ENCODE assay signal across 8 cellular contexts in genomic region chr17:81295031-81295677, GRCh38. TPM values are rescaled to one million over a fixed set of nuclear protein-coding genes. Genes with fewer than 3 reads are reported as not detected.
A peak's percentile ranks its signal among the peaks of the same experiment; 100 is the strongest.
DNase-seq lines count a peak whose midpoint lies in the region; ATAC-seq and TF ChIP-seq lines count a peak whose summit lies in the region.

TSS of gene SLC38A10 (minus strand) at chr17:81295307. CDS start at chr17:81294921, 386 bp downstream.

- peaks cover 16 to 44% (median 35%) of the 10 kb centered on the region in 3 donors for H3K4me1 ChIP-seq in esophagus squamous epithelium

- ATAC-seq in GM21619 (IDR thresholded peaks at IDR 0.05; ENCODE audit: unreplicated experiment) (peak; percentile 74), naive B cell (ENCODE audit: low read depth in 2 of 2) (peak; percentile 86 to 89)
- peak; percentile 96 for ATAC-seq in stimulated activated effector memory CD8-positive, alpha-beta T cell treated with anti-CD3 and anti-CD28 coated beads, Interleukin-12 subunit alpha, Interleukin-12 subunit beta, amount 100 ng/mL, for 72 hours

- peak in 2 of 6 experiments; percentile 3 to 34 for TF ChIP-seq CTCF in esophagus squamous epithelium (IDR thresholded peaks at IDR 0.05)

- H3K9me3 Mint-ChIP-seq in activated T-helper 1 cell treated with anti-CD3 and anti-CD28 coated beads, Interleukin-12 subunit alpha, Interleukin-12 subunit beta, Interleukin-2, Interleukin-4 antibody, amounts not matched to agents 30 ng/mL and 10 ng/mL and 1 ng/mL, durations not matched to agents 14 hours and 24 hours and 36 hours: no peaks in the 10 kb centered on the region
- H3K9me3 Mint-ChIP-seq in naive B cell: no peaks in the 10 kb centered on the region
- no peaks in the 10 kb centered on the region for H3K9me3 Mint-ChIP-seq in stimulated activated effector memory CD8-positive, alpha-beta T cell treated with anti-CD3 and anti-CD28 coated beads, Interleukin-12 subunit alpha, Interleukin-12 subunit beta, amount 100 ng/mL, for 72 hours

- intact Hi-C loops in activated T-helper 1 cell treated with anti-CD3 and anti-CD28 coated beads, Interleukin-12 subunit alpha, Interleukin-12 subunit beta, Interleukin-2, Interleukin-4 antibody, amounts not matched to agents 30 ng/mL and 10 ng/mL and 1 ng/mL, durations not matched to agents 14 hours and 24 hours and 36 hours (cut with micrococcal nuclease): loop anchor here (1.0 to 2.0 kb wide), 7 partner anchors 10 to 258 kb away; partner anchors contain the start of genes FAAP100, NDUFAF8 and TEPSIN
- intact Hi-C loops in esophagus squamous epithelium (cut with DNase I): loop anchor here (10.0 kb wide), 1 partner anchor 190 kb away; no protein-coding TSS in a partner anchor

- peak within 1 kb of the TSS; percentile 84 to 98 (median 90) for H3K4me3 ChIP-seq in esophagus squamous epithelium

- peak; percentile 35 for DNase-seq in DMS79 (lab: John Stamatoyannopoulos, UW)
- peak; percentile 88 for DNase-seq in KBM-7
- peak; percentile 94 for DNase-seq in RPMI8226
- peak; percentile 92 for DNase-seq in activated T-helper 1 cell treated with anti-CD3 and anti-CD28 coated beads, Interleukin-12 subunit alpha, Interleukin-12 subunit beta, Interleukin-2, Interleukin-4 antibody, amounts not matched to agents 30 ng/mL and 10 ng/mL and 1 ng/mL, durations not matched to agents 14 hours and 24 hours and 36 hours (ENCODE audit: low spot score)
- DNase-seq in esophagus squamous epithelium (lab: John Stamatoyannopoulos, UW): peak; percentile 29
- peak; percentile 91 for DNase-seq in naive B cell
- DNase-seq in stimulated activated effector memory CD8-positive, alpha-beta T cell treated with anti-CD3 and anti-CD28 coated beads, Interleukin-12 subunit alpha, Interleukin-12 subunit beta, amount 100 ng/mL, for 72 hours (ENCODE audit: low spot score in 2 of 2): peak; percentile 85 to 95

- in situ Hi-C loops in KBM-7 (cut with MboI; ENCODE audit: low pct_unique_long_range_greater_than_20kb, low sequenced_read_pairs): no loop called here

- no peaks in the 10 kb centered on the region for H3K27me3 ChIP-seq in esophagus squamous epithelium

- peak within 1 kb of the TSS; percentile 95 to 98 (median 97) for H3K27ac ChIP-seq in esophagus squamous epithelium

- peak in 3 of 4 donors; percentile 91 to 99 (median 93) for TF ChIP-seq POLR2A in esophagus squamous epithelium (IDR thresholded peaks at IDR 0.05)

- H3K36me3 Mint-ChIP-seq in activated T-helper 1 cell treated with anti-CD3 and anti-CD28 coated beads, Interleukin-12 subunit alpha, Interleukin-12 subunit beta, Interleukin-2, Interleukin-4 antibody, amounts not matched to agents 30 ng/mL and 10 ng/mL and 1 ng/mL, durations not matched to agents 14 hours and 24 hours and 36 hours (ENCODE audit: low read depth): peaks cover 3% of the 10 kb centered on the region
- H3K36me3 Mint-ChIP-seq in naive B cell: no peaks in the 10 kb centered on the region
- H3K36me3 Mint-ChIP-seq in stimulated activated effector memory CD8-positive, alpha-beta T cell treated with anti-CD3 and anti-CD28 coated beads, Interleukin-12 subunit alpha, Interleukin-12 subunit beta, amount 100 ng/mL, for 72 hours: peaks cover 20% of the 10 kb centered on the region

- H3K9me3 ChIP-seq in esophagus squamous epithelium: no peaks in the 10 kb centered on the region

- H3K4me3 Mint-ChIP-seq in activated T-helper 1 cell treated with anti-CD3 and anti-CD28 coated beads, Interleukin-12 subunit alpha, Interleukin-12 subunit beta, Interleukin-2, Interleukin-4 antibody, amounts not matched to agents 30 ng/mL and 10 ng/mL and 1 ng/mL, durations not matched to agents 14 hours and 24 hours and 36 hours: peak within 1 kb of the TSS; percentile 92
- H3K4me3 Mint-ChIP-seq in naive B cell: peak within 1 kb of the TSS; percentile 95 to 100 (median 98)
- peak within 1 kb of the TSS; percentile 100 for H3K4me3 Mint-ChIP-seq in stimulated activated effector memory CD8-positive, alpha-beta T cell treated with anti-CD3 and anti-CD28 coated beads, Interleukin-12 subunit alpha, Interleukin-12 subunit beta, amount 100 ng/mL, for 72 hours

- H3K4me1 Mint-ChIP-seq in activated T-helper 1 cell treated with anti-CD3 and anti-CD28 coated beads, Interleukin-12 subunit alpha, Interleukin-12 subunit beta, Interleukin-2, Interleukin-4 antibody, amounts not matched to agents 30 ng/mL and 10 ng/mL and 1 ng/mL, durations not matched to agents 14 hours and 24 hours and 36 hours (ENCODE audit: low read depth): peaks cover 27% of the 10 kb centered on the region
- H3K4me1 Mint-ChIP-seq in naive B cell: peaks cover 22 to 42% (median 24%) of the 10 kb centered on the region in 3 donors
- peaks cover 43% of the 10 kb centered on the region for H3K4me1 Mint-ChIP-seq in stimulated activated effector memory CD8-positive, alpha-beta T cell treated with anti-CD3 and anti-CD28 coated beads, Interleukin-12 subunit alpha, Interleukin-12 subunit beta, amount 100 ng/mL, for 72 hours

- peaks cover 0 to 9% (median 0%) of the 10 kb centered on the region in 3 donors for H3K36me3 ChIP-seq in esophagus squamous epithelium

- 0% methylated on average over 5 of the region's 59 CpGs; no CpG with 5 or more reads in 1 of the 2 donors for WGBS in esophagus squamous epithelium, 2 donors

- peak within 1 kb of the TSS; percentile 90 for H3K27ac Mint-ChIP-seq in activated T-helper 1 cell treated with anti-CD3 and anti-CD28 coated beads, Interleukin-12 subunit alpha, Interleukin-12 subunit beta, Interleukin-2, Interleukin-4 antibody, amounts not matched to agents 30 ng/mL and 10 ng/mL and 1 ng/mL, durations not matched to agents 14 hours and 24 hours and 36 hours
- H3K27ac Mint-ChIP-seq in naive B cell: peak within 1 kb of the TSS; percentile 96 to 99 (median 98)
- peak within 1 kb of the TSS; percentile 99 for H3K27ac Mint-ChIP-seq in stimulated activated effector memory CD8-positive, alpha-beta T cell treated with anti-CD3 and anti-CD28 coated beads, Interleukin-12 subunit alpha, Interleukin-12 subunit beta, amount 100 ng/mL, for 72 hours

- no peaks in the 10 kb centered on the region for H3K27me3 Mint-ChIP-seq in activated T-helper 1 cell treated with anti-CD3 and anti-CD28 coated beads, Interleukin-12 subunit alpha, Interleukin-12 subunit beta, Interleukin-2, Interleukin-4 antibody, amounts not matched to agents 30 ng/mL and 10 ng/mL and 1 ng/mL, durations not matched to agents 14 hours and 24 hours and 36 hours (ENCODE audit: insufficient read depth)
- peaks cover 0 to under 1% (median under 1%) of the 10 kb centered on the region in 3 donors for H3K27me3 Mint-ChIP-seq in naive B cell

RNA-seq across cellular contexts. Expression of gene SLC38A10, which starts in this region (rescaled TPM):
- total RNA-seq in activated T-helper 1 cell treated with anti-CD3 and anti-CD28 coated beads, Interleukin-12 subunit alpha, Interleukin-12 subunit beta, Interleukin-2, Interleukin-4 antibody, amounts not matched to agents 30 ng/mL and 10 ng/mL and 1 ng/mL, durations not matched to agents 14 hours and 24 hours and 36 hours: 99.7 and 101 TPM in 2 replicates
- total RNA-seq in esophagus squamous epithelium: 10 to 100 TPM; 37.8 to 49.8 (median 45.3) TPM
- 10 to 100 TPM; 44.0 to 82.0 (median 51.0) TPM for polyA plus RNA-seq in naive B cell (ENCODE audit: low read depth in 6 of 6)

Comparison
In these comparisons a context has a peak if more than half of its experiments do, and no peak if none do; other contexts are left out.
1. Peak in every context shown above with its lines: DNase-seq, ATAC-seq, H3K4me3 ChIP-seq and H3K27ac ChIP-seq.
2. DNase-seq: peak in every context shown above with its lines; median percentile 94 in RPMI8226; 92 in activated T-helper 1 cell treated with anti-CD3 and anti-CD28 coated beads, Interleukin-12 subunit alpha, Interleukin-12 subunit beta, Interleukin-2, Interleukin-4 antibody, amounts not matched to agents 30 ng/mL and 10 ng/mL and 1 ng/mL, durations not matched to agents 14 hours and 24 hours and 36 hours; 91 in naive B cell; 90 in stimulated activated effector memory CD8-positive, alpha-beta T cell treated with anti-CD3 and anti-CD28 coated beads, Interleukin-12 subunit alpha, Interleukin-12 subunit beta, amount 100 ng/mL, for 72 hours; 88 in KBM-7; 35 in DMS79; 29 in esophagus squamous epithelium.